ENCODE assay signal across 11 cellular contexts in genomic region chr20:588932-589672, GRCh38. TPM values are rescaled to one million over a fixed set of nuclear protein-coding genes. Genes with fewer than 3 reads are reported as not detected.
DNase-seq lines count a peak whose midpoint lies in the region; ATAC-seq and TF ChIP-seq lines count a peak whose summit lies in the region.
"Had no signal": no experiment of that assay in that cellular context is flagged by ENCODE, and none has a peak within 500 bp of the region (broad histone marks: within the 10 kb centered on the region; RNA-seq: fewer than 3 reads in every experiment).

No MANE protein-coding gene starts in this region.

- no peak overlapping the region for H3K23ac ChIP-seq in mesenchymal stem cell (ENCODE audit: low read length in 2 of 2)

- H3K9ac ChIP-seq in Loucy (ENCODE audit: low read depth, low read length, poor library complexity, severe bottlenecking) (no peak overlapping the region), mesenchymal stem cell (ENCODE audit: low read length) (no peak overlapping the region)

- no peak overlapping the region for H2BK12ac ChIP-seq in mesenchymal stem cell (ENCODE audit: low read length in 2 of 2)

- H3K4me3 Mint-ChIP-seq in CD8-positive, alpha-beta memory T cell, result no peak overlapping the region
- H3K4me3 Mint-ChIP-seq: dendritic cell treated with granulocyte-macrophage colony-stimulating factor and Interleukin-4, amounts not matched to agents 40 ng/mL and 50 ng/mL, for 4 days had no signal

- H3K4me2 ChIP-seq in Loucy (ENCODE audit: low read depth, low read length, poor library complexity, severe bottlenecking) (no peak overlapping the region), mesenchymal stem cell (ENCODE audit: low read length, poor library complexity, severe bottlenecking) (no peak overlapping the region)

- no peak overlapping the region for H2BK5ac ChIP-seq in mesenchymal stem cell (ENCODE audit: low read depth, low read length, poor library complexity, severe bottlenecking)

- H4K91ac ChIP-seq in mesenchymal stem cell (ENCODE audit: low read length), result no peak overlapping the region

- H4K8ac ChIP-seq in mesenchymal stem cell (ENCODE audit: low read length), result peak overlapping the region; percentile 20

- H3K9me3 ChIP-seq in Loucy (ENCODE audit: insufficient read depth, low read depth, low read length) (no peaks in the 10 kb centered on the region), mesenchymal stem cell (ENCODE audit: control insufficient read depth, low read length) (no peaks in the 10 kb centered on the region)
- H3K9me3 ChIP-seq in CD8-positive, alpha-beta memory T cell (ENCODE audit: low read length), result no peaks in the 10 kb centered on the region

- 89% methylated on average over 10 of the region's 10 CpGs for WGBS in mesenchymal stem cell

- no peaks in the 10 kb centered on the region for H3K79me1 ChIP-seq in mesenchymal stem cell (replicated peaks; ENCODE audit: low read length, poor library complexity, severe bottlenecking)

- H3K4me3 ChIP-seq in Loucy (ENCODE audit: low read length, poor library complexity, severe bottlenecking) (no peak overlapping the region), mesenchymal stem cell (ENCODE audit: insufficient read depth in 1 of 2, low read depth in 1 of 2, low read length in 2 of 2) (no peak overlapping the region)
- no peak overlapping the region for H3K4me3 ChIP-seq in CD8-positive, alpha-beta memory T cell (ENCODE audit: low read length)

- peak overlapping the region; percentile 18; the same call in 1 of the 2 replicates for H2AFZ ChIP-seq in Loucy (ENCODE audit: low read length)
- H2AFZ ChIP-seq in mesenchymal stem cell (ENCODE audit: low read depth, low read length), result no peak overlapping the region

- peaks cover 26 to 53% of the 10 kb centered on the region in 2 donors for H3K27me3 Mint-ChIP-seq in CD8-positive, alpha-beta memory T cell

- ATAC-seq in GM18511 (IDR thresholded peaks at IDR 0.05; ENCODE audit: unreplicated experiment) (peak; percentile 72), GM21737 (IDR thresholded peaks at IDR 0.05; ENCODE audit: unreplicated experiment) (peak; percentile 59), GM18861 (IDR thresholded peaks at IDR 0.05; ENCODE audit: unreplicated experiment) (no peak)

- H3K9me3 Mint-ChIP-seq in CD8-positive, alpha-beta memory T cell, result no peaks in the 10 kb centered on the region
- H3K9me3 Mint-ChIP-seq: dendritic cell treated with granulocyte-macrophage colony-stimulating factor and Interleukin-4, amounts not matched to agents 40 ng/mL and 50 ng/mL, for 4 days had no signal

- no peak overlapping the region for H2AK5ac ChIP-seq in mesenchymal stem cell (ENCODE audit: low read length, severe bottlenecking)

- H3K36me3 Mint-ChIP-seq in CD8-positive, alpha-beta memory T cell, result no peaks in the 10 kb centered on the region

- H3K9me2 ChIP-seq in Loucy (replicated peaks; ENCODE audit: low read depth, low read length), result no peaks in the 10 kb centered on the region

- no peak overlapping the region for H3K4ac ChIP-seq in mesenchymal stem cell (ENCODE audit: low read depth in 1 of 2, low read length in 2 of 2)

- no peak overlapping the region for H3K27ac ChIP-seq in mesenchymal stem cell (ENCODE audit: low read length, poor library complexity, severe bottlenecking)
- no peak overlapping the region for H3K27ac ChIP-seq in CD8-positive, alpha-beta memory T cell (ENCODE audit: low read depth, low read length)

- H3K27me3 ChIP-seq in Loucy (ENCODE audit: insufficient read depth, low read length, poor library complexity, severe bottlenecking), result no peaks in the 10 kb centered on the region
- peaks cover 21 to 56% of the 10 kb centered on the region in 2 experiments for H3K27me3 ChIP-seq in mesenchymal stem cell (ENCODE audit: control insufficient read depth in 1 of 2, insufficient read depth in 1 of 2, low read length in 2 of 2)
- H3K27me3 ChIP-seq in CD8-positive, alpha-beta memory T cell (ENCODE audit: insufficient read depth, low read length, poor library complexity, severe bottlenecking), result no peaks in the 10 kb centered on the region

- H3K4me1 ChIP-seq in Loucy (ENCODE audit: insufficient read depth, low read length, poor library complexity, severe bottlenecking) (peaks cover 10% of the 10 kb centered on the region), mesenchymal stem cell (ENCODE audit: control insufficient read depth, insufficient read depth, low read depth, low read length) (no peaks in the 10 kb centered on the region)
- no peaks in the 10 kb centered on the region for H3K4me1 ChIP-seq in CD8-positive, alpha-beta memory T cell (ENCODE audit: insufficient read depth, low read length)

- no peaks in the 10 kb centered on the region for H3K4me1 Mint-ChIP-seq in CD8-positive, alpha-beta memory T cell

- no peak overlapping the region for H3K18ac ChIP-seq in mesenchymal stem cell (ENCODE audit: low read depth in 1 of 2, low read length in 2 of 2)

- H3K36me3 ChIP-seq in Loucy (ENCODE audit: insufficient read depth, low read length) (no peaks in the 10 kb centered on the region), mesenchymal stem cell (ENCODE audit: control insufficient read depth in 1 of 2, insufficient read depth in 2 of 2, low read depth in 1 of 2, low read length in 2 of 2) (no peaks in the 10 kb centered on the region)
- H3K36me3 ChIP-seq in CD8-positive, alpha-beta memory T cell (ENCODE audit: insufficient read depth, low read length), result no peaks in the 10 kb centered on the region

- no peak overlapping the region for H2BK15ac ChIP-seq in mesenchymal stem cell (ENCODE audit: low read depth, poor library complexity, severe bottlenecking)

- H2BK120ac ChIP-seq in mesenchymal stem cell (ENCODE audit: low read depth, low read length), result no peak overlapping the region

- no peaks in the 10 kb centered on the region for H3K79me2 ChIP-seq in Loucy (ENCODE audit: insufficient read depth, low read length)

- no peaks in the 10 kb centered on the region for H3F3A ChIP-seq in Loucy (ENCODE audit: low read depth)

- POLR2A ChIA-PET in CD8-positive, alpha-beta memory T cell (lab: Charles Lee), result no interaction called here

- CTCF ChIA-PET in CD8-positive, alpha-beta memory T cell (lab: Charles Lee), result no interaction called here

- H3K27ac Mint-ChIP-seq in CD8-positive, alpha-beta memory T cell, result no peak overlapping the region
- H3K27ac Mint-ChIP-seq: dendritic cell treated with granulocyte-macrophage colony-stimulating factor and Interleukin-4, amounts not matched to agents 40 ng/mL and 50 ng/mL, for 4 days had no signal

- 0 out of 2 replicates have a peak, but pooled peaks have one; percentile 8 for TF ChIP-seq CTCF in Loucy (conservative IDR thresholded peaks at IDR 0.05; ENCODE audit: low read length)

- H4K20me1 ChIP-seq in Loucy (ENCODE audit: insufficient read depth, low read length, poor library complexity, severe bottlenecking), result no peaks in the 10 kb centered on the region

- DNase-seq in mesenchymal stem cell (no peak), HPDE6-E6E7 (ENCODE audit: extremely low spot score) (no peak), inferior parietal cortex (ENCODE audit: extremely low spot score) (no peak)
- DNase-seq in CD8-positive, alpha-beta memory T cell, result no peak
- DNase-seq: EL, NCI-H1417 treated with DMSO at 0.1 percent for 48 hours had no signal

- H3K14ac ChIP-seq in mesenchymal stem cell (ENCODE audit: low read length in 2 of 2), result no peak overlapping the region

RNA-seq across cellular contexts. Expression of gene TCF15, which starts 21.0 kb away (rescaled TPM):
- not detected for polyA plus RNA-seq in mesenchymal stem cell (2013, experiment 1 of 2)
- polyA plus RNA-seq in mesenchymal stem cell (2013, experiment 2 of 2), result not detected
- total RNA-seq in CD8-positive, alpha-beta memory T cell, result not detected
- not detected for polyA plus RNA-seq in CD8-positive, alpha-beta memory T cell

RNA-seq across cellular contexts. Expression of gene CSNK2A1, which starts 45.5 kb away (rescaled TPM):
- polyA plus RNA-seq in mesenchymal stem cell (2013, experiment 1 of 2), result 101 TPM
- 99.4 TPM for polyA plus RNA-seq in mesenchymal stem cell (2013, experiment 2 of 2)
- total RNA-seq in CD8-positive, alpha-beta memory T cell, result 100 to 1,000 TPM; 172 to 173 TPM
- 53.1 TPM for polyA plus RNA-seq in CD8-positive, alpha-beta memory T cell
